In genomic region chr4:159105761-159106243, GRCh38 we compare ENCODE assay signal across 1 cellular context.
A peak's percentile ranks its signal among the peaks of the same experiment; 100 is the strongest.
TF ChIP-seq lines count a peak whose summit lies in the region.

No MANE protein-coding gene starts in this region.

TF ChIP-seq in HEK293, 187 proteins besides CTCF, POLR2A, EP300 and RAD21 (continued from another document and continues in another):
- TF ChIP-seq ZNF274 (IDR thresholded peaks at IDR 0.05; ENCODE audit: low read length) = no peak
- TF ChIP-seq ZNF274 (tag by site-specific recombination; IDR thresholded peaks at IDR 0.05; ENCODE audit: borderline replicate concordance) = no peak
- no peak for TF ChIP-seq ZNF211 (tag by site-specific recombination; IDR thresholded peaks at IDR 0.05; ENCODE audit: low read depth)
- TF ChIP-seq ZNF639 (tag by site-specific recombination; IDR thresholded peaks at IDR 0.05) = no peak; the same call in 1 of the 2 replicates
- TF ChIP-seq ZFP41 (tag by site-specific recombination; IDR thresholded peaks at IDR 0.05; ENCODE audit: borderline replicate concordance) = no peak
- TF ChIP-seq PATZ1 (tag by site-specific recombination; IDR thresholded peaks at IDR 0.05) = peak; percentile 75
- TF ChIP-seq ZBTB21 (tag by site-specific recombination; IDR thresholded peaks at IDR 0.05) = peak; percentile 70
- no peak for TF ChIP-seq ZNF248 (tag by site-specific recombination; IDR thresholded peaks at IDR 0.05)
- peak; percentile 52; the same call in 1 of the 2 replicates for TF ChIP-seq ZNF558 (tag by site-specific recombination; IDR thresholded peaks at IDR 0.05)
- peak; percentile 33; the same call in 1 of the 2 replicates for TF ChIP-seq ZNF398 (tag by site-specific recombination; IDR thresholded peaks at IDR 0.05)
- TF ChIP-seq KLF9 (tag by site-specific recombination; IDR thresholded peaks at IDR 0.05; ENCODE audit: low read depth) = peak; percentile 48; the same call in 1 of the 2 replicates
- TF ChIP-seq, protein P1, sequence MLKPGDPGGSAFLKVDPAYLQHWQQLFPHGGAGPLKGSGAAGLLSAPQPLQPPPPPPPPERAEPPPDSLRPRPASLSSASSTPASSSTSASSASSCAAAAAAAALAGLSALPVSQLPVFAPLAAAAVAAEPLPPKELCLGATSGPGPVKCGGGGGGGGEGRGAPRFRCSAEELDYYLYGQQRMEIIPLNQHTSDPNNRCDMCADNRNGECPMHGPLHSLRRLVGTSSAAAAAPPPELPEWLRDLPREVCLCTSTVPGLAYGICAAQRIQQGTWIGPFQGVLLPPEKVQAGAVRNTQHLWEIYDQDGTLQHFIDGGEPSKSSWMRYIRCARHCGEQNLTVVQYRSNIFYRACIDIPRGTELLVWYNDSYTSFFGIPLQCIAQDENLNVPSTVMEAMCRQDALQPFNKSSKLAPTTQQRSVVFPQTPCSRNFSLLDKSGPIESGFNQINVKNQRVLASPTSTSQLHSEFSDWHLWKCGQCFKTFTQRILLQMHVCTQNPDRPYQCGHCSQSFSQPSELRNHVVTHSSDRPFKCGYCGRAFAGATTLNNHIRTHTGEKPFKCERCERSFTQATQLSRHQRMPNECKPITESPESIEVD (tag by site-specific recombination; IDR thresholded peaks at IDR 0.05) = peak; percentile 96
- no peak for TF ChIP-seq ZNF701 (tag by site-specific recombination; IDR thresholded peaks at IDR 0.05)
- peak; percentile 76 for TF ChIP-seq FEZF1 (tag by site-specific recombination; IDR thresholded peaks at IDR 0.05)
- no peak for TF ChIP-seq ZNF560 (tag by site-specific recombination; IDR thresholded peaks at IDR 0.05; ENCODE audit: borderline replicate concordance)
- TF ChIP-seq, protein P2, sequence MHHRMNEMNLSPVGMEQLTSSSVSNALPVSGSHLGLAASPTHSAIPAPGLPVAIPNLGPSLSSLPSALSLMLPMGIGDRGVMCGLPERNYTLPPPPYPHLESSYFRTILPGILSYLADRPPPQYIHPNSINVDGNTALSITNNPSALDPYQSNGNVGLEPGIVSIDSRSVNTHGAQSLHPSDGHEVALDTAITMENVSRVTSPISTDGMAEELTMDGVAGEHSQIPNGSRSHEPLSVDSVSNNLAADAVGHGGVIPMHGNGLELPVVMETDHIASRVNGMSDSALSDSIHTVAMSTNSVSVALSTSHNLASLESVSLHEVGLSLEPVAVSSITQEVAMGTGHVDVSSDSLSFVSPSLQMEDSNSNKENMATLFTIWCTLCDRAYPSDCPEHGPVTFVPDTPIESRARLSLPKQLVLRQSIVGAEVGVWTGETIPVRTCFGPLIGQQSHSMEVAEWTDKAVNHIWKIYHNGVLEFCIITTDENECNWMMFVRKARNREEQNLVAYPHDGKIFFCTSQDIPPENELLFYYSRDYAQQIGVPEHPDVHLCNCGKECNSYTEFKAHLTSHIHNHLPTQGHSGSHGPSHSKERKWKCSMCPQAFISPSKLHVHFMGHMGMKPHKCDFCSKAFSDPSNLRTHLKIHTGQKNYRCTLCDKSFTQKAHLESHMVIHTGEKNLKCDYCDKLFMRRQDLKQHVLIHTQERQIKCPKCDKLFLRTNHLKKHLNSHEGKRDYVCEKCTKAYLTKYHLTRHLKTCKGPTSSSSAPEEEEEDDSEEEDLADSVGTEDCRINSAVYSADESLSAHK (tag by site-specific recombination; IDR thresholded peaks at IDR 0.05) = no peak
- TF ChIP-seq SP7 (tag by site-specific recombination; IDR thresholded peaks at IDR 0.05) = peak; percentile 85
- TF ChIP-seq ZNF366 (tag by site-specific recombination; conservative IDR thresholded peaks at IDR 0.05) = peak; percentile 46; the same call in 1 of the 2 replicates
- TF ChIP-seq ZNF311 (tag by site-specific recombination; IDR thresholded peaks at IDR 0.05; ENCODE audit: borderline replicate concordance) = no peak
- no peak for TF ChIP-seq ZNF324 (tag by site-specific recombination; IDR thresholded peaks at IDR 0.05)
- no peak for TF ChIP-seq ZNF48 (tag by site-specific recombination; IDR thresholded peaks at IDR 0.05)
- TF ChIP-seq ZNF394 (tag by site-specific recombination; IDR thresholded peaks at IDR 0.05; ENCODE audit: borderline replicate concordance) = peak; percentile 23; the same call in 1 of the 2 replicates
- no peak for TF ChIP-seq ZNF837 (tag by site-specific recombination; IDR thresholded peaks at IDR 0.05)
- no peak for TF ChIP-seq ZNF114 (tag by site-specific recombination; IDR thresholded peaks at IDR 0.05)
- no peak for TF ChIP-seq ZNF747 (tag by site-specific recombination; IDR thresholded peaks at IDR 0.05)
- TF ChIP-seq, protein P3, sequence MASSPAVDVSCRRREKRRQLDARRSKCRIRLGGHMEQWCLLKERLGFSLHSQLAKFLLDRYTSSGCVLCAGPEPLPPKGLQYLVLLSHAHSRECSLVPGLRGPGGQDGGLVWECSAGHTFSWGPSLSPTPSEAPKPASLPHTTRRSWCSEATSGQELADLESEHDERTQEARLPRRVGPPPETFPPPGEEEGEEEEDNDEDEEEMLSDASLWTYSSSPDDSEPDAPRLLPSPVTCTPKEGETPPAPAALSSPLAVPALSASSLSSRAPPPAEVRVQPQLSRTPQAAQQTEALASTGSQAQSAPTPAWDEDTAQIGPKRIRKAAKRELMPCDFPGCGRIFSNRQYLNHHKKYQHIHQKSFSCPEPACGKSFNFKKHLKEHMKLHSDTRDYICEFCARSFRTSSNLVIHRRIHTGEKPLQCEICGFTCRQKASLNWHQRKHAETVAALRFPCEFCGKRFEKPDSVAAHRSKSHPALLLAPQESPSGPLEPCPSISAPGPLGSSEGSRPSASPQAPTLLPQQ (tag by site-specific recombination; IDR thresholded peaks at IDR 0.05) = peak; percentile 99
- TF ChIP-seq ZNF138 (tag by site-specific recombination; IDR thresholded peaks at IDR 0.05; ENCODE audit: borderline replicate concordance) = no peak
- TF ChIP-seq ZNF140 (tag by site-specific recombination; IDR thresholded peaks at IDR 0.05) = no peak
- TF ChIP-seq, protein P4, sequence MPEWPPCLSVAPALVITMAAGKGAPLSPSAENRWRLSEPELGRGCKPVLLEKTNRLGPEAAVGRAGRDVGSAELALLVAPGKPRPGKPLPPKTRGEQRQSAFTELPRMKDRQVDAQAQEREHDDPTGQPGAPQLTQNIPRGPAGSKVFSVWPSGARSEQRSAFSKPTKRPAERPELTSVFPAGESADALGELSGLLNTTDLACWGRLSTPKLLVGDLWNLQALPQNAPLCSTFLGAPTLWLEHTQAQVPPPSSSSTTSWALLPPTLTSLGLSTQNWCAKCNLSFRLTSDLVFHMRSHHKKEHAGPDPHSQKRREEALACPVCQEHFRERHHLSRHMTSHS (tag by site-specific recombination; IDR thresholded peaks at IDR 0.05) = no peak
- no peak for TF ChIP-seq ZNF2 (tag by site-specific recombination; IDR thresholded peaks at IDR 0.05)
- TF ChIP-seq KLF8 (tag by site-specific recombination; IDR thresholded peaks at IDR 0.05) = peak; percentile 44; the same call in 1 of the 2 replicates
- TF ChIP-seq ZNF23 (tag by site-specific recombination; IDR thresholded peaks at IDR 0.05; ENCODE audit: borderline replicate concordance) = no peak
- TF ChIP-seq, protein P5, sequence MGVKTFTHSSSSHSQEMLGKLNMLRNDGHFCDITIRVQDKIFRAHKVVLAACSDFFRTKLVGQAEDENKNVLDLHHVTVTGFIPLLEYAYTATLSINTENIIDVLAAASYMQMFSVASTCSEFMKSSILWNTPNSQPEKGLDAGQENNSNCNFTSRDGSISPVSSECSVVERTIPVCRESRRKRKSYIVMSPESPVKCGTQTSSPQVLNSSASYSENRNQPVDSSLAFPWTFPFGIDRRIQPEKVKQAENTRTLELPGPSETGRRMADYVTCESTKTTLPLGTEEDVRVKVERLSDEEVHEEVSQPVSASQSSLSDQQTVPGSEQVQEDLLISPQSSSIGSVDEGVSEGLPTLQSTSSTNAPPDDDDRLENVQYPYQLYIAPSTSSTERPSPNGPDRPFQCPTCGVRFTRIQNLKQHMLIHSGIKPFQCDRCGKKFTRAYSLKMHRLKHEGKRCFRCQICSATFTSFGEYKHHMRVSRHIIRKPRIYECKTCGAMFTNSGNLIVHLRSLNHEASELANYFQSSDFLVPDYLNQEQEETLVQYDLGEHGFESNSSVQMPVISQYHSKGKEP (tag by site-specific recombination; IDR thresholded peaks at IDR 0.05) = peak; percentile 46
- TF ChIP-seq ZNF843 (tag by site-specific recombination; IDR thresholded peaks at IDR 0.05) = 0 out of 2 replicates have a peak, but pooled peaks have one; percentile 59
- TF ChIP-seq ZNF292 (tag by site-specific recombination; IDR thresholded peaks at IDR 0.05; ENCODE audit: borderline replicate concordance, low read depth) = no peak
- peak; percentile 38; the same call in 1 of the 2 replicates for TF ChIP-seq WT1 (tag by site-specific recombination; IDR thresholded peaks at IDR 0.05)
- TF ChIP-seq ZFP37 (tag by site-specific recombination; IDR thresholded peaks at IDR 0.05) = no peak
- no peak for TF ChIP-seq ZNF791 (tag by site-specific recombination; IDR thresholded peaks at IDR 0.05)
- TF ChIP-seq ZNF549 (tag by site-specific recombination; IDR thresholded peaks at IDR 0.05) = no peak
- TF ChIP-seq, protein P6, sequence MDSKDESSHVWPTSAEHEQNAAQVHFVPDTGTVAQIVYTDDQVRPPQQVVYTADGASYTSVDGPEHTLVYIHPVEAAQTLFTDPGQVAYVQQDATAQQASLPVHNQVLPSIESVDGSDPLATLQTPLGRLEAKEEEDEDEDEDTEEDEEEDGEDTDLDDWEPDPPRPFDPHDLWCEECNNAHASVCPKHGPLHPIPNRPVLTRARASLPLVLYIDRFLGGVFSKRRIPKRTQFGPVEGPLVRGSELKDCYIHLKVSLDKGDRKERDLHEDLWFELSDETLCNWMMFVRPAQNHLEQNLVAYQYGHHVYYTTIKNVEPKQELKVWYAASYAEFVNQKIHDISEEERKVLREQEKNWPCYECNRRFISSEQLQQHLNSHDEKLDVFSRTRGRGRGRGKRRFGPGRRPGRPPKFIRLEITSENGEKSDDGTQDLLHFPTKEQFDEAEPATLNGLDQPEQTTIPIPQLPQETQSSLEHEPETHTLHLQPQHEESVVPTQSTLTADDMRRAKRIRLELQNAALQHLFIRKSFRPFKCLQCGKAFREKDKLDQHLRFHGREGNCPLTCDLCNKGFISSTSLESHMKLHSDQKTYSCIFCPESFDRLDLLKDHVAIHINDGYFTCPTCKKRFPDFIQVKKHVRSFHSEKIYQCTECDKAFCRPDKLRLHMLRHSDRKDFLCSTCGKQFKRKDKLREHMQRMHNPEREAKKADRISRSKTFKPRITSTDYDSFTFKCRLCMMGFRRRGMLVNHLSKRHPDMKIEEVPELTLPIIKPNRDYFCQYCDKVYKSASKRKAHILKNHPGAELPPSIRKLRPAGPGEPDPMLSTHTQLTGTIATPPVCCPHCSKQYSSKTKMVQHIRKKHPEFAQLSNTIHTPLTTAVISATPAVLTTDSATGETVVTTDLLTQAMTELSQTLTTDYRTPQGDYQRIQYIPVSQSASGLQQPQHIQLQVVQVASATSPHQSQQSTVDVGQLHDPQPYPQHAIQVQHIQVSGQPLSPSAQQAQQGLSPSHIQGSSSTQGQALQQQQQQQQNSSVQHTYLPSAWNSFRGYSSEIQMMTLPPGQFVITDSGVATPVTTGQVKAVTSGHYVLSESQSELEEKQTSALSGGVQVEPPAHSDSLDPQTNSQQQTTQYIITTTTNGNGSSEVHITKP (tag by site-specific recombination; IDR thresholded peaks at IDR 0.05) = peak; percentile 47; the same call in 1 of the 2 replicates
